8 cellular contexts compared by ENCODE assay signal in the genomic region with DNA sequence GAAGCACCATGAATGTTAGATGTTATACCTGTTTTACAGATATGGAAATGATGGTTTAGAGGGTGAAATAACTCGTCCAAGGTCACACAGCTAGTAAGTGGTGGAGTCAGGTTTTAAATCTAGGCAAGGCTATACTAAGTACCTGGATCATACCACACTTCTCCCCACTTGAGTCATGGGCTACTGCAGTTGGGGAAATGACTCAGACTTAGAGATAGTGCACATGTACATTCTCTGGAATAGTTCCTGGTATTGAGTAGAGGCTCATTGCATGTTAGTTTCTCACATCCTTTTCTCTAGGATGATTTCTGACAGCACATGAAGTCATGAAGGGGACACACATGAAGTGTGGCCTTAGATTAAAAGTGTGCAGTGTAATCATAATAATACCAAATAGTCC.
DNase-seq lines count a peak whose midpoint lies in the region; ATAC-seq and TF ChIP-seq lines count a peak whose summit lies in the region.

No MANE protein-coding gene starts in this region.

- H3K23ac ChIP-seq in mesendoderm (ENCODE audit: low read length), result no peak overlapping the region

- no peak overlapping the region for H3K4ac ChIP-seq in mesendoderm (ENCODE audit: low read depth, low read length)

- no peak overlapping the region for H2AK5ac ChIP-seq in mesendoderm (ENCODE audit: low read length)

- H2BK120ac ChIP-seq in mesendoderm (ENCODE audit: low read depth, low read length), result no peak overlapping the region

- no peak overlapping the region for H4K8ac ChIP-seq in mesendoderm (ENCODE audit: low read depth, low read length)

- H3K4me1 ChIP-seq in mesendoderm (ENCODE audit: control insufficient read depth, low read depth, low read length), result no peaks in the 10 kb centered on the region

- no peak overlapping the region for H3K56ac ChIP-seq in mesendoderm (ENCODE audit: low read length)

- no peaks in the 10 kb centered on the region for H3K36me3 ChIP-seq in mesendoderm (ENCODE audit: control insufficient read depth, insufficient read depth, low read length)

- no peak overlapping the region for H3K18ac ChIP-seq in mesendoderm (ENCODE audit: low read length)

- H3K9ac ChIP-seq in mesendoderm (ENCODE audit: low read length), result no peak overlapping the region

- H2BK15ac ChIP-seq in mesendoderm (replicated peaks; ENCODE audit: low read depth), result no peak overlapping the region

- WGBS in mesendoderm (ENCODE audit: extremely low coverage, insufficient coverage, low lambda C conversion rate), result no CpG with 5 or more reads among the region's 1 CpG

- H3K27ac ChIP-seq in mesendoderm (ENCODE audit: low read depth, low read length), result no peak overlapping the region

- H3K79me2 ChIP-seq in mesendoderm (ENCODE audit: control insufficient read depth, insufficient read depth, low read length), result no peaks in the 10 kb centered on the region

- H3K27me3 ChIP-seq in mesendoderm (ENCODE audit: insufficient read depth, low read length, poor library complexity), result no peaks in the 10 kb centered on the region

- H2BK5ac ChIP-seq in mesendoderm (ENCODE audit: low read length), result no peak overlapping the region

- no peak overlapping the region for H4K5ac ChIP-seq in mesendoderm (ENCODE audit: low read length)

- H3K79me1 ChIP-seq in mesendoderm (ENCODE audit: low read length), result no peaks in the 10 kb centered on the region

- peak; percentile 92 for DNase-seq in GM12864 (ENCODE audit: low read depth)
- peak; percentile 13 for DNase-seq in dedifferentiated amniotic fluid mesenchymal stem cell (ENCODE audit: extremely low spot score)
- DNase-seq in AG08395 (ENCODE audit: low spot score), result no peak
- DNase-seq in mesendoderm, result no peak
- no peak for DNase-seq in COR-L47 (lab: John Stamatoyannopoulos, UW)
- no peak for DNase-seq in mesenteric fat pad (ENCODE audit: low spot score)

- no peak overlapping the region for H3K4me3 ChIP-seq in GM12864 (ENCODE audit: low read depth, low read length)
- H3K4me3 ChIP-seq in mesendoderm (ENCODE audit: low read length), result no peak overlapping the region

- ATAC-seq in GM21381 (IDR thresholded peaks at IDR 0.05; ENCODE audit: unreplicated experiment) (peak; percentile 88), HG03565 (IDR thresholded peaks at IDR 0.05; ENCODE audit: unreplicated experiment) (peak; percentile 93)

- H3K4me2 ChIP-seq in mesendoderm (ENCODE audit: low read length), result no peak overlapping the region

- TF ChIP-seq CTCF in GM12864 (IDR thresholded peaks at IDR 0.05; ENCODE audit: low read depth, low read length, missing control alignments), result no peak

Comparison
In these comparisons a context has a peak if more than half of its experiments do, and no peak if none do; other contexts are left out.
1. DNase-seq: peak in GM12864 (single experiment) and dedifferentiated amniotic fluid mesenchymal stem cell (single experiment); none in AG08395 (single experiment), mesendoderm (single experiment), COR-L47 (single experiment) and mesenteric fat pad (single experiment).